Comparison of ENCODE assay signal across 14 cellular contexts in genomic region chr11:102488208-102488607, GRCh38. TPM values are rescaled to one million over a fixed set of nuclear protein-coding genes. Genes with fewer than 3 reads are reported as not detected.
DNase-seq lines count a peak whose midpoint lies in the region; ATAC-seq lines count a peak whose summit lies in the region.
"Had no signal": no experiment of that assay in that cellular context is flagged by ENCODE, and none has a peak within 500 bp of the region (broad histone marks: within the 10 kb centered on the region; RNA-seq: fewer than 3 reads in every experiment).

No MANE protein-coding gene starts in this region.

- peak overlapping the region; percentile 76 for H3K27ac Mint-ChIP-seq in activated CD4-positive, alpha-beta T cell treated with anti-CD3 and anti-CD28 coated beads for 36 hours
- peak overlapping the region; percentile 66 for H3K27ac Mint-ChIP-seq in activated naive CD8-positive, alpha-beta T cell treated with anti-CD3 and anti-CD28 coated beads, Interleukin-2, amount 50 U/mL, for 24 hours
- H3K27ac Mint-ChIP-seq: WTC11 had no signal

- no peaks in the 10 kb centered on the region for H3K36me3 ChIP-seq in H7 (replicated peaks; ENCODE audit: control insufficient read depth, insufficient read depth, low read length)
- H3K36me3 ChIP-seq: left lung had no signal

- peaks cover 53% of the 10 kb centered on the region for H3K4me1 Mint-ChIP-seq in activated CD4-positive, alpha-beta T cell treated with anti-CD3 and anti-CD28 coated beads for 36 hours
- peaks cover 48% of the 10 kb centered on the region for H3K4me1 Mint-ChIP-seq in activated naive CD8-positive, alpha-beta T cell treated with anti-CD3 and anti-CD28 coated beads, Interleukin-2, amount 50 U/mL, for 24 hours

- CTCF ChIA-PET in activated CD4-positive, alpha-beta T cell treated with anti-CD3 and anti-CD28 coated beads for 36 hours (lab: Charles Lee), result interaction anchor here (1.0 to 2.3 kb wide), 7 partner anchors 8 to 146 kb away, joined by 3 to 9 read pairs (median 4); no protein-coding TSS in a partner anchor

- H3K4me3 ChIP-seq in H7 (ENCODE audit: insufficient read depth, low read depth, low read length), result no peak overlapping the region
- H3K4me3 ChIP-seq: left lung had no signal

- POLR2A ChIA-PET in activated CD4-positive, alpha-beta T cell treated with anti-CD3 and anti-CD28 coated beads for 36 hours (lab: Charles Lee), result interaction anchor here (0.6 kb wide), 1 partner anchor 12 kb away, joined by 4 read pairs; no protein-coding TSS in a partner anchor

- H3K4me3 Mint-ChIP-seq in activated CD4-positive, alpha-beta T cell treated with anti-CD3 and anti-CD28 coated beads for 36 hours, result no peak overlapping the region
- H3K4me3 Mint-ChIP-seq in activated naive CD8-positive, alpha-beta T cell treated with anti-CD3 and anti-CD28 coated beads, Interleukin-2, amount 50 U/mL, for 24 hours, result no peak overlapping the region
- H3K4me3 Mint-ChIP-seq: WTC11 had no signal

- intact Hi-C loops in activated CD4-positive, alpha-beta T cell treated with anti-CD3 and anti-CD28 coated beads for 36 hours (cut with DNase I, micrococcal nuclease), result loop anchor here in 1 of 2 experiments (2.0 kb wide), 1 partner anchor 13 kb away; no protein-coding TSS in a partner anchor

- H3K9me3 Mint-ChIP-seq in activated CD4-positive, alpha-beta T cell treated with anti-CD3 and anti-CD28 coated beads for 36 hours (ENCODE audit: low read depth), result no peaks in the 10 kb centered on the region
- no peaks in the 10 kb centered on the region for H3K9me3 Mint-ChIP-seq in activated naive CD8-positive, alpha-beta T cell treated with anti-CD3 and anti-CD28 coated beads, Interleukin-2, amount 50 U/mL, for 24 hours
- H3K9me3 Mint-ChIP-seq: WTC11 had no signal

- peak; percentile 43 for ATAC-seq in activated CD4-positive, alpha-beta T cell treated with anti-CD3 and anti-CD28 coated beads for 36 hours
- ATAC-seq in GM21526 (IDR thresholded peaks at IDR 0.05; ENCODE audit: low FRiP score, unreplicated experiment) (peak; percentile 92), HG03060 (IDR thresholded peaks at IDR 0.05; ENCODE audit: low read depth, unreplicated experiment) (peak; percentile 61)
- ATAC-seq in activated naive CD8-positive, alpha-beta T cell treated with anti-CD3 and anti-CD28 coated beads, Interleukin-2, amount 50 U/mL, for 24 hours, result no peak
- ATAC-seq: left lung, WTC11 had no signal

- H3K27me3 Mint-ChIP-seq in activated CD4-positive, alpha-beta T cell treated with anti-CD3 and anti-CD28 coated beads for 36 hours, result no peaks in the 10 kb centered on the region
- H3K27me3 Mint-ChIP-seq in activated naive CD8-positive, alpha-beta T cell treated with anti-CD3 and anti-CD28 coated beads, Interleukin-2, amount 50 U/mL, for 24 hours, result no peaks in the 10 kb centered on the region

- DNase-seq in activated CD4-positive, alpha-beta T cell treated with anti-CD3 and anti-CD28 coated beads for 36 hours, result no peak
- no peak for DNase-seq in activated CD4-positive, alpha-beta T cell treated with anti-CD3 and anti-CD28 coated beads, Interleukin-2, amount 50 U/mL, for 1 hour
- DNase-seq in activated naive CD8-positive, alpha-beta T cell treated with anti-CD3 and anti-CD28 coated beads, Interleukin-2, amount 50 U/mL, for 24 hours, result no peak
- DNase-seq in H7 (no peak), epidermal melanocyte (ENCODE audit: insufficient read length, low spot score) (no peak)
- DNase-seq in stimulated activated CD4-positive, alpha-beta T cell treated with anti-CD3 and anti-CD28 coated beads, Interleukin-1b, Interleukin-23, amount 100 ng/mL, for 48 hours, result no peak
- DNase-seq: cortex of kidney; left lung; stimulated activated CD4-positive, alpha-beta T cell treated with anti-CD3 and anti-CD28 coated beads, Interleukin-2, amount 100 ng/mL, for 24 hours had no signal

- no peaks in the 10 kb centered on the region for H3K27me3 ChIP-seq in H7 (ENCODE audit: control insufficient read depth, insufficient read depth, low read length)
- H3K27me3 ChIP-seq: left lung had no signal

- no peaks in the 10 kb centered on the region for H3K36me3 Mint-ChIP-seq in activated CD4-positive, alpha-beta T cell treated with anti-CD3 and anti-CD28 coated beads for 36 hours (ENCODE audit: low read depth)
- H3K36me3 Mint-ChIP-seq in activated naive CD8-positive, alpha-beta T cell treated with anti-CD3 and anti-CD28 coated beads, Interleukin-2, amount 50 U/mL, for 24 hours (ENCODE audit: low read depth), result no peaks in the 10 kb centered on the region
- H3K36me3 Mint-ChIP-seq: WTC11 had no signal

RNA-seq across cellular contexts. Expression of gene TMEM123, which starts 35.6 kb away (rescaled TPM):
- total RNA-seq in activated CD4-positive, alpha-beta T cell treated with anti-CD3 and anti-CD28 coated beads for 36 hours, result 100 to 1,000 TPM; 179 to 392 TPM
- 73.7 and 113 TPM in 2 replicates for total RNA-seq in H7 (2014; rRNA removed; shearing (Covaris generic))

RNA-seq across cellular contexts. Expression of gene MMP7, which starts 42.3 kb away (rescaled TPM):
- total RNA-seq in activated CD4-positive, alpha-beta T cell treated with anti-CD3 and anti-CD28 coated beads for 36 hours, result not detected
- not detected in 2 replicates for total RNA-seq in H7 (2014; rRNA removed; shearing (Covaris generic))
- total RNA-seq: frontal cortex, osteocyte had no signal
